In genomic region chr1:21320410-21321107, GRCh38 we compare ENCODE assay signal across 12 cellular contexts. TPM values are rescaled to one million over a fixed set of nuclear protein-coding genes. Genes with fewer than 3 reads are reported as not detected.
DNase-seq lines count a peak whose midpoint lies in the region; ATAC-seq and TF ChIP-seq lines count a peak whose summit lies in the region.
"Had no signal": no experiment of that assay in that cellular context is flagged by ENCODE, and none has a peak within 500 bp of the region (broad histone marks: within the 10 kb centered on the region; RNA-seq: fewer than 3 reads in every experiment).

No MANE protein-coding gene starts in this region.

- TF ChIP-seq POLR2A in gastroesophageal sphincter (IDR thresholded peaks at IDR 0.05) = no peak
- TF ChIP-seq POLR2A in gastrocnemius medialis (IDR thresholded peaks at IDR 0.05) = no peak

- no peak overlapping the region for H3K4me3 Mint-ChIP-seq in activated naive CD8-positive, alpha-beta T cell treated with anti-CD3 and anti-CD28 coated beads, Interleukin-2, amount 50 U/mL, for 24 hours
- H3K4me3 Mint-ChIP-seq: CD8-positive, alpha-beta memory T cell had no signal

- WGBS in gastroesophageal sphincter (ENCODE audit: low coverage in 1 of 2), 2 donors = 62 to 72% methylated on average over 8 of the region's 12 CpGs

- in situ Hi-C loops in gastrocnemius medialis (cut with MboI; ENCODE audit: low sequenced_read_pairs in 4 of 4) = no loop called here
- in situ Hi-C loops in G401 (cut with HindIII; ENCODE audit: low sequenced_read_pairs) = no loop called here

- no peaks in the 10 kb centered on the region for H3K9me3 Mint-ChIP-seq in activated naive CD8-positive, alpha-beta T cell treated with anti-CD3 and anti-CD28 coated beads, Interleukin-2, amount 50 U/mL, for 24 hours
- H3K9me3 Mint-ChIP-seq: CD8-positive, alpha-beta memory T cell; naive thymus-derived CD4-positive, alpha-beta T cell had no signal

- no peaks in the 10 kb centered on the region for H3K27me3 ChIP-seq in H7 (ENCODE audit: control insufficient read depth, insufficient read depth, low read length)
- no peaks in the 10 kb centered on the region for H3K27me3 ChIP-seq in gastroesophageal sphincter
- H3K27me3 ChIP-seq in gastrocnemius medialis = no peaks in the 10 kb centered on the region

- H3K4me1 Mint-ChIP-seq in activated naive CD8-positive, alpha-beta T cell treated with anti-CD3 and anti-CD28 coated beads, Interleukin-2, amount 50 U/mL, for 24 hours = peaks cover 74% of the 10 kb centered on the region

- no peaks in the 10 kb centered on the region for H3K9me3 ChIP-seq in gastroesophageal sphincter
- H3K9me3 ChIP-seq in gastrocnemius medialis = no peaks in the 10 kb centered on the region

- H3K27me3 Mint-ChIP-seq in activated naive CD8-positive, alpha-beta T cell treated with anti-CD3 and anti-CD28 coated beads, Interleukin-2, amount 50 U/mL, for 24 hours = no peaks in the 10 kb centered on the region
- H3K27me3 Mint-ChIP-seq: CD8-positive, alpha-beta memory T cell; naive thymus-derived CD4-positive, alpha-beta T cell had no signal

- H3K36me3 ChIP-seq in H7 (replicated peaks; ENCODE audit: control insufficient read depth, insufficient read depth, low read length) (no peaks in the 10 kb centered on the region), gastroesophageal sphincter (no peaks in the 10 kb centered on the region), gastrocnemius medialis (no peaks in the 10 kb centered on the region)

- H3K27ac Mint-ChIP-seq in activated naive CD8-positive, alpha-beta T cell treated with anti-CD3 and anti-CD28 coated beads, Interleukin-2, amount 50 U/mL, for 24 hours = peak overlapping the region; percentile 64

- H3K4me1 ChIP-seq in gastroesophageal sphincter (peaks cover 8 to 100% (median 81%) of the 10 kb centered on the region in 3 donors), gastrocnemius medialis (peaks cover 39 to 54% of the 10 kb centered on the region in 2 donors)

- intact Hi-C loops in gastrocnemius medialis (cut with DNase I; ENCODE audit: low total_unique reads) = no loop called here

- H3K36me3 Mint-ChIP-seq in activated naive CD8-positive, alpha-beta T cell treated with anti-CD3 and anti-CD28 coated beads, Interleukin-2, amount 50 U/mL, for 24 hours (ENCODE audit: low read depth) = peaks cover 31% of the 10 kb centered on the region

- H3K4me3 ChIP-seq in H7 (ENCODE audit: insufficient read depth, low read depth, low read length) (no peak overlapping the region), gastroesophageal sphincter (no peak overlapping the region), gastrocnemius medialis (no peak overlapping the region)

- no peak for TF ChIP-seq CTCF in gastroesophageal sphincter (IDR thresholded peaks at IDR 0.05)
- no peak for TF ChIP-seq CTCF in gastrocnemius medialis (IDR thresholded peaks at IDR 0.05 in 4 of 5, conservative IDR thresholded peaks at IDR 0.05 in 1 of 5)

- H3K27ac ChIP-seq in gastroesophageal sphincter (peak overlapping the region in 3 of 4 donors; percentile 86 to 87 (median 87)), gastrocnemius medialis (peak overlapping the region; percentile 76 to 82 (median 80))

- ATAC-seq in activated naive CD8-positive, alpha-beta T cell treated with anti-CD3 and anti-CD28 coated beads, Interleukin-2, amount 50 U/mL, for 24 hours = no peak
- ATAC-seq in gastroesophageal sphincter (no peak), gastrocnemius medialis (no peak), HG02840 (IDR thresholded peaks at IDR 0.05; ENCODE audit: low FRiP score, unreplicated experiment) (no peak)
- ATAC-seq: naive thymus-derived CD4-positive, alpha-beta T cell had no signal

- no peak for TF ChIP-seq EP300 in gastroesophageal sphincter (IDR thresholded peaks at IDR 0.05)

- peak; percentile 34 for DNase-seq in H7
- no peak for DNase-seq in activated naive CD8-positive, alpha-beta T cell treated with anti-CD3 and anti-CD28 coated beads, Interleukin-2, amount 50 U/mL, for 24 hours
- no peak for DNase-seq in gastrocnemius medialis
- DNase-seq in NCI-H2107 treated with DMSO at 0.1 percent for 48 hours (lab: John Stamatoyannopoulos, UW; ENCODE audit: unreplicated experiment) = no peak
- DNase-seq in G401 (ENCODE audit: low spot score) = no peak
- DNase-seq in DMS 273 treated with DMSO at 0.1 percent for 48 hours (lab: John Stamatoyannopoulos, UW) = no peak
- DNase-seq: CD8-positive, alpha-beta memory T cell; naive thymus-derived CD4-positive, alpha-beta T cell; NCI-H446 treated with DMSO at 0.1 percent for 48 hours; stimulated activated CD8-positive, alpha-beta memory T cell treated with anti-CD3 and anti-CD28 coated beads, Interleukin-4, amount 100 ng/mL, for 48 hours had no signal

RNA-seq across cellular contexts. Expression of gene ECE1, which starts 30.3 kb away (rescaled TPM):
- 46.4 and 53.8 TPM in 2 replicates for total RNA-seq in H7 (2014; rRNA removed; shearing (Covaris generic))
- total RNA-seq in gastroesophageal sphincter (10 to 100 TPM; 68.3 to 94.7 (median 69.9) TPM), gastrocnemius medialis (10 to 100 TPM; 17.1 to 39.9 (median 26.7) TPM)
- total RNA-seq in G401 (2014; rRNA removed; shearing (Covaris generic)) = 19.3 and 50.4 TPM in 2 replicates
